8 cellular contexts compared by ENCODE assay signal in genomic region chr9:109107402-109108240, GRCh38. TPM values are rescaled to one million over a fixed set of nuclear protein-coding genes. Genes with fewer than 3 reads are reported as not detected.
DNase-seq lines count a peak whose midpoint lies in the region; ATAC-seq and TF ChIP-seq lines count a peak whose summit lies in the region.

No MANE protein-coding gene starts in this region.

- no peak for TF ChIP-seq POLR2A in heart left ventricle (IDR thresholded peaks at IDR 0.05)

- WGBS in heart left ventricle, 4 donors: 24 to 32% (median 28%) methylated on average over 4 of the region's 4 CpGs

- H3K9me3 ChIP-seq in heart left ventricle: peaks cover 0 to 4% (median 0%) of the 10 kb centered on the region in 12 donors
- H3K9me3 ChIP-seq in subcutaneous abdominal adipose tissue (ENCODE audit: control insufficient read depth in 5 of 5, low read length in 5 of 5): no peaks in the 10 kb centered on the region

- H3K4me1 ChIP-seq in heart left ventricle (peaks cover 4 to 59% (median 53%) of the 10 kb centered on the region in 12 donors), subcutaneous abdominal adipose tissue (ENCODE audit: control insufficient read depth in 5 of 5, insufficient read depth in 5 of 5, low read length in 5 of 5) (peaks cover 2 to 38% (median 24%) of the 10 kb centered on the region in 5 donors)

- H3K4me1 Mint-ChIP-seq in activated CD4-positive, alpha-beta T cell treated with anti-CD3 and anti-CD28 coated beads for 36 hours: peaks cover 76% of the 10 kb centered on the region

- no peak overlapping the region for H3K9ac ChIP-seq in subcutaneous abdominal adipose tissue (ENCODE audit: low read length in 5 of 5)

- peak overlapping the region; percentile 73 for H3K27ac Mint-ChIP-seq in activated CD4-positive, alpha-beta T cell treated with anti-CD3 and anti-CD28 coated beads for 36 hours

- H3K27me3 ChIP-seq in heart left ventricle (no peaks in the 10 kb centered on the region), subcutaneous abdominal adipose tissue (ENCODE audit: control insufficient read depth in 5 of 5, insufficient read depth in 4 of 5, low read length in 5 of 5) (no peaks in the 10 kb centered on the region)

- H3K36me3 ChIP-seq in heart left ventricle (peaks cover 0 to 30% (median 15%) of the 10 kb centered on the region in 9 donors), subcutaneous abdominal adipose tissue (ENCODE audit: control insufficient read depth in 5 of 5, insufficient read depth in 5 of 5, low read length in 5 of 5) (peaks cover 0 to 9% (median 7%) of the 10 kb centered on the region in 5 donors)

- POLR2A ChIA-PET in activated CD4-positive, alpha-beta T cell treated with anti-CD3 and anti-CD28 coated beads for 36 hours (lab: Charles Lee): interaction anchor here (0.8 to 1.3 kb wide), 2 partner anchors 10 to 15 kb away, joined by 4 to 10 read pairs; no protein-coding TSS in a partner anchor

- H3K4me3 Mint-ChIP-seq in activated CD4-positive, alpha-beta T cell treated with anti-CD3 and anti-CD28 coated beads for 36 hours: peak overlapping the region; percentile 20

- DNase-seq in activated CD4-positive, alpha-beta T cell treated with anti-CD3 and anti-CD28 coated beads for 36 hours: peak; percentile 33
- DNase-seq in activated CD4-positive, alpha-beta T cell treated with anti-CD3 and anti-CD28 coated beads, Interleukin-2, amount 50 U/mL, for 1 hour: no peak
- DNase-seq in heart left ventricle (no peak), activated gamma-delta T cell treated with Interleukin-2 at 50 U/mL for 16 hours (no peak), NCI-H526 treated with DMSO at 0.1 percent for 48 hours (lab: John Stamatoyannopoulos, UW) (no peak)

- H3K27ac ChIP-seq in VCaP: peak overlapping the region; percentile 26
- peak overlapping the region; percentile 31 to 89 (median 80) for H3K27ac ChIP-seq in heart left ventricle
- H3K27ac ChIP-seq in subcutaneous abdominal adipose tissue (ENCODE audit: low read depth, low read length): peak overlapping the region; percentile 59

- CTCF ChIA-PET in activated CD4-positive, alpha-beta T cell treated with anti-CD3 and anti-CD28 coated beads for 36 hours (lab: Charles Lee): interaction anchor here (0.8 to 1.9 kb wide), 3 partner anchors 13 to 73 kb away, joined by 3 to 6 read pairs (median 5); no protein-coding TSS in a partner anchor

- H3K4me3 ChIP-seq in heart left ventricle: peak overlapping the region in 1 of 12 donors; percentile 3
- H3K4me3 ChIP-seq in subcutaneous abdominal adipose tissue (ENCODE audit: low read depth in 1 of 5, low read length in 5 of 5): no peak overlapping the region

- ATAC-seq in activated CD4-positive, alpha-beta T cell treated with anti-CD3 and anti-CD28 coated beads for 36 hours: peak; percentile 85
- peak; percentile 6 to 50 (median 30) for ATAC-seq in heart left ventricle
- ATAC-seq in GM18498 (IDR thresholded peaks at IDR 0.05; ENCODE audit: unreplicated experiment): no peak

- no peaks in the 10 kb centered on the region for H3K27me3 Mint-ChIP-seq in activated CD4-positive, alpha-beta T cell treated with anti-CD3 and anti-CD28 coated beads for 36 hours

- intact Hi-C loops in activated CD4-positive, alpha-beta T cell treated with anti-CD3 and anti-CD28 coated beads for 36 hours (cut with DNase I, micrococcal nuclease): no loop called here
- intact Hi-C loops in heart left ventricle (cut with DNase I): no loop called here

- H3K36me3 Mint-ChIP-seq in activated CD4-positive, alpha-beta T cell treated with anti-CD3 and anti-CD28 coated beads for 36 hours (ENCODE audit: low read depth): peaks cover 28% of the 10 kb centered on the region

- peaks cover 10% of the 10 kb centered on the region for H3K9me3 Mint-ChIP-seq in activated CD4-positive, alpha-beta T cell treated with anti-CD3 and anti-CD28 coated beads for 36 hours (ENCODE audit: low read depth)

- TF ChIP-seq CTCF in VCaP (conservative IDR thresholded peaks at IDR 0.05) (no peak), heart left ventricle (IDR thresholded peaks at IDR 0.05) (no peak)

RNA-seq across cellular contexts. Expression of gene TMEM245, which starts 12.1 kb away (rescaled TPM):
- total RNA-seq in activated CD4-positive, alpha-beta T cell treated with anti-CD3 and anti-CD28 coated beads for 36 hours: 10 to 100 TPM; 24.0 to 24.5 TPM
- 100 to 1,000 TPM in 5 of 9 donors, 10 to 100 TPM in 4; 84.4 to 174 (median 103) TPM for total RNA-seq in heart left ventricle
- 10 to 100 TPM; 16.7 to 79.7 TPM for polyA plus RNA-seq in heart left ventricle

RNA-seq across cellular contexts. Expression of gene FRRS1L, which starts 59.4 kb away (rescaled TPM):
- not detected for total RNA-seq in activated CD4-positive, alpha-beta T cell treated with anti-CD3 and anti-CD28 coated beads for 36 hours
- 1 to 10 TPM in 7 of 9 donors, under 1 TPM in 2; 0.42 to 2.5 (median 1.8) TPM for total RNA-seq in heart left ventricle
- polyA plus RNA-seq in heart left ventricle: under 1 TPM; 0.04 to 0.08 TPM

Comparison
In these comparisons a context has a peak if more than half of its experiments do, and no peak if none do; other contexts are left out.
1. H3K27ac ChIP-seq: peak in every context shown above with its lines; median percentile 80 in heart left ventricle; 59 in subcutaneous abdominal adipose tissue; 26 in VCaP.